Comparison of ENCODE assay signal across 9 cellular contexts in genomic region chr18:36129300-36130038, GRCh38. TPM values are rescaled to one million over a fixed set of nuclear protein-coding genes. Genes with fewer than 3 reads are reported as not detected.
DNase-seq lines count a peak whose midpoint lies in the region; ATAC-seq, FAIRE-seq and TF ChIP-seq lines count a peak whose summit lies in the region.
"Had no signal": no experiment of that assay in that cellular context is flagged by ENCODE, and none has a peak within 500 bp of the region (broad histone marks: within the 10 kb centered on the region; RNA-seq: fewer than 3 reads in every experiment).

Gene ELP2, plus strand, starts transcription at chr18:36129899. Its CDS starts 35 bp downstream, at chr18:36129934.
Gene SLC39A6, minus strand, starts transcription at chr18:36129340. Its CDS starts 2,333 bp downstream, at chr18:36127007.

- peak within 1 kb of the TSS; percentile 87 to 98 for H3K9ac ChIP-seq in kidney (ENCODE audit: low read length in 2 of 2)

- DNase-seq in BE2C (peak; percentile 90), GM19239 (ENCODE audit: insufficient read length, low spot score) (peak; percentile 74), NCI-H510A treated with DMSO at 0.1 percent for 48 hours (lab: John Stamatoyannopoulos, UW) (peak; percentile 97), cerebellum (ENCODE audit: low spot score) (peak; percentile 93), kidney (peak; percentile 98)
- DNase-seq in activated CD4-positive, alpha-beta T cell treated with anti-CD3 and anti-CD28 coated beads for 24 hours (ENCODE audit: low read depth in 2 of 2): peak; percentile 91 to 95
- peak; percentile 90 to 94 for DNase-seq in stimulated activated CD4-positive, alpha-beta T cell treated with anti-CD3 and anti-CD28 coated beads, Interleukin-15, amount 100 ng/mL, for 1 hour (ENCODE audit: low read depth in 1 of 2, low spot score in 1 of 2)

- intact Hi-C loops in kidney (cut with DNase I): no loop called here

- H3K4me1 ChIP-seq in BE2C (no peaks in the 10 kb centered on the region), kidney (ENCODE audit: control insufficient read depth in 1 of 2, insufficient read depth in 1 of 2, low read depth in 1 of 2, low read length in 2 of 2) (peaks cover 9 to 12% of the 10 kb centered on the region in 2 donors)

- H3K36me3 ChIP-seq in BE2C (peaks cover 3% of the 10 kb centered on the region; the same call in 1 of the 2 replicates), kidney (ENCODE audit: control insufficient read depth in 1 of 2, insufficient read depth in 2 of 2, low read length in 2 of 2) (peaks cover 0 to 1% of the 10 kb centered on the region in 2 donors)

- peak; percentile 90 for FAIRE-seq in GM19239 (lab: Jason Lieb, UNC)
- FAIRE-seq in kidney (lab: Jason Lieb, UNC): no peak
- FAIRE-seq: islet of Langerhans had no signal

- no peak for TF ChIP-seq CTCF in BE2C (IDR thresholded peaks at IDR 0.05; ENCODE audit: low read depth, low read length)
- no peak for TF ChIP-seq CTCF in kidney (IDR thresholded peaks at IDR 0.05; ENCODE audit: borderline replicate concordance, extremely low read depth, insufficient read depth)

- peak within 1 kb of the TSS; percentile 88 for H3K4me3 ChIP-seq in BE2C (ENCODE audit: low read depth, low read length)
- H3K4me3 ChIP-seq in kidney (ENCODE audit: low read length in 2 of 2): peak within 1 kb of the TSS; percentile 92 to 93

- no peaks in the 10 kb centered on the region for H3K9me3 ChIP-seq in BE2C
- no peaks in the 10 kb centered on the region for H3K9me3 ChIP-seq in kidney (ENCODE audit: control insufficient read depth in 1 of 2, low read length in 2 of 2)

- peak; percentile 86 for ATAC-seq in HG03442 (IDR thresholded peaks at IDR 0.05; ENCODE audit: unreplicated experiment)

- peak within 1 kb of the TSS; percentile 99 for H3K27ac ChIP-seq in kidney (ENCODE audit: low read depth in 2 of 2, low read length in 2 of 2)

- no peaks in the 10 kb centered on the region for H3K27me3 ChIP-seq in BE2C

RNA-seq across cellular contexts. Expression of gene ELP2, which starts in this region (rescaled TPM):
- polyA plus RNA-seq in BE2C (2012; ENCODE audit: insufficient read depth, insufficient read length, low read depth): 35.9 TPM
- total RNA-seq in cerebellum (134 TPM), kidney (74.0 TPM)
- polyA plus RNA-seq in kidney (ENCODE audit: insufficient read depth, low read depth, low replicate concordance): 55.9 TPM

RNA-seq across cellular contexts. Expression of gene SLC39A6, which starts in this region (rescaled TPM):
- polyA plus RNA-seq in BE2C (2012; ENCODE audit: insufficient read depth, insufficient read length, low read depth): 41.5 TPM
- 160 TPM for total RNA-seq in cerebellum
- 44.7 TPM for total RNA-seq in kidney
- polyA plus RNA-seq in kidney (ENCODE audit: insufficient read depth, low read depth, low replicate concordance): 27.3 TPM

Comparison
In these comparisons a context has a peak if more than half of its experiments do, and no peak if none do; other contexts are left out.
1. Peak in every context shown above with its lines: DNase-seq, ATAC-seq, H3K4me3 ChIP-seq and H3K27ac ChIP-seq.